Comparison of ENCODE assay signal across 24 cellular contexts in genomic region chr17:45706033-45706432, GRCh38.
"Had no signal": no experiment of that assay in that cellular context is flagged by ENCODE, and none has a peak within 500 bp of the region (broad histone marks: within the 10 kb centered on the region; RNA-seq: fewer than 3 reads in every experiment).

No MANE protein-coding gene starts in this region.

- H3K4me2 ChIP-seq: neural progenitor cell had no signal

- H3K36me3 Mint-ChIP-seq: neural progenitor cell; stimulated activated effector memory CD8-positive, alpha-beta T cell treated with anti-CD3 and anti-CD28 coated beads, Interleukin-12 subunit alpha, Interleukin-12 subunit beta, amount 100 ng/mL, for 72 hours had no signal

- H3K4me1 ChIP-seq: colonic mucosa, esophagus muscularis mucosa, foreskin keratinocyte, gastroesophageal sphincter, heart left ventricle, left lung, neural progenitor cell, psoas muscle, sigmoid colon, suprapubic skin, thyroid gland, vagina had no signal

- H3K4me3 ChIP-seq: colonic mucosa, esophagus muscularis mucosa, gastroesophageal sphincter, heart left ventricle, left lung, neural progenitor cell, psoas muscle, sigmoid colon, suprapubic skin, thyroid gland, vagina had no signal

- H3K36me3 ChIP-seq: colonic mucosa, esophagus muscularis mucosa, gastroesophageal sphincter, heart left ventricle, left lung, neural progenitor cell, sigmoid colon, suprapubic skin, thyroid gland, vagina had no signal

- FAIRE-seq: endothelial cell of umbilical vein, islet of Langerhans had no signal

- H3K9ac ChIP-seq: neural progenitor cell had no signal

- H3K27me3 ChIP-seq: colonic mucosa, neural progenitor cell, thyroid gland, vagina had no signal

- DNase-seq: colonic mucosa; effector memory CD4-positive, alpha-beta T cell; heart left ventricle; hippocampal formation; left cardiac atrium; left lung; midbrain; psoas muscle; right cardiac atrium; sigmoid colon; stimulated activated CD4-positive, alpha-beta T cell treated with anti-CD3 and anti-CD28 coated beads, Interleukin-2, amount 100 ng/mL, for 24 hours; thyroid gland had no signal

- H3K27ac Mint-ChIP-seq: dendritic cell treated with granulocyte-macrophage colony-stimulating factor and Interleukin-4, amounts not matched to agents 40 ng/mL and 50 ng/mL, for 4 days; naive thymus-derived CD4-positive, alpha-beta T cell; nephron; neural progenitor cell; stimulated activated effector memory CD8-positive, alpha-beta T cell treated with anti-CD3 and anti-CD28 coated beads, Interleukin-12 subunit alpha, Interleukin-12 subunit beta, amount 100 ng/mL, for 72 hours had no signal

- H3K9me3 ChIP-seq: colonic mucosa, esophagus muscularis mucosa, gastroesophageal sphincter, heart left ventricle, left lung, psoas muscle, sigmoid colon, suprapubic skin, thyroid gland, vagina had no signal

- ATAC-seq: gastroesophageal sphincter; heart left ventricle; left cardiac atrium; naive thymus-derived CD4-positive, alpha-beta T cell; psoas muscle; right cardiac atrium had no signal

- H3K4me3 Mint-ChIP-seq: dendritic cell treated with granulocyte-macrophage colony-stimulating factor and Interleukin-4, amounts not matched to agents 40 ng/mL and 50 ng/mL, for 4 days; naive thymus-derived CD4-positive, alpha-beta T cell; nephron; neural progenitor cell; stimulated activated effector memory CD8-positive, alpha-beta T cell treated with anti-CD3 and anti-CD28 coated beads, Interleukin-12 subunit alpha, Interleukin-12 subunit beta, amount 100 ng/mL, for 72 hours had no signal

- H3K9me3 Mint-ChIP-seq: dendritic cell treated with granulocyte-macrophage colony-stimulating factor and Interleukin-4, amounts not matched to agents 40 ng/mL and 50 ng/mL, for 4 days; naive thymus-derived CD4-positive, alpha-beta T cell; nephron; neural progenitor cell; stimulated activated effector memory CD8-positive, alpha-beta T cell treated with anti-CD3 and anti-CD28 coated beads, Interleukin-12 subunit alpha, Interleukin-12 subunit beta, amount 100 ng/mL, for 72 hours had no signal

- H3K4me1 Mint-ChIP-seq: nephron, neural progenitor cell had no signal

- H3K27ac ChIP-seq: colonic mucosa, esophagus muscularis mucosa, foreskin keratinocyte, gastroesophageal sphincter, heart left ventricle, left lung, neural progenitor cell, psoas muscle, sigmoid colon, suprapubic skin, thyroid gland, vagina had no signal

- H2AFZ ChIP-seq: neural progenitor cell had no signal
